Comparison of ENCODE assay signal across 19 cellular contexts in genomic region chr10:131396108-131397010, GRCh38.
DNase-seq lines count a peak whose midpoint lies in the region; ATAC-seq and TF ChIP-seq lines count a peak whose summit lies in the region.
"Had no signal": no experiment of that assay in that cellular context is flagged by ENCODE, and none has a peak within 500 bp of the region (broad histone marks: within the 10 kb centered on the region; RNA-seq: fewer than 3 reads in every experiment).

No MANE protein-coding gene starts in this region.

- H3K9ac ChIP-seq in mesendoderm (ENCODE audit: low read length): no peak overlapping the region

- no peak overlapping the region for H3K56ac ChIP-seq in mesendoderm (ENCODE audit: low read length)

- H3K27ac Mint-ChIP-seq in type B pancreatic cell: no peak overlapping the region
- H3K27ac Mint-ChIP-seq: activated CD8-positive, alpha-beta T cell treated with anti-CD3 and anti-CD28 coated beads for 36 hours; activated naive CD8-positive, alpha-beta T cell treated with anti-CD3 and anti-CD28 coated beads, Interleukin-2, amount 10 ng/mL, durations not matched to agents 7 days and 5 days had no signal

- H3K18ac ChIP-seq in mesendoderm (ENCODE audit: low read length): no peak overlapping the region

- WGBS in mesendoderm (ENCODE audit: extremely low coverage, insufficient coverage, low lambda C conversion rate): no CpG with 5 or more reads among the region's 19 CpGs

- H2BK15ac ChIP-seq in mesendoderm (replicated peaks; ENCODE audit: low read depth): no peak overlapping the region

- H3K36me3 ChIP-seq in WERI-Rb-1 (no peaks in the 10 kb centered on the region), mesendoderm (ENCODE audit: control insufficient read depth, insufficient read depth, low read length) (no peaks in the 10 kb centered on the region)
- H3K36me3 ChIP-seq: prostate gland, spleen, suprapubic skin had no signal

- no peak overlapping the region for H3K27ac ChIP-seq in WERI-Rb-1
- no peak overlapping the region for H3K27ac ChIP-seq in mesendoderm (ENCODE audit: low read depth, low read length)
- H3K27ac ChIP-seq: 22Rv1, epithelial cell of prostate, prostate gland, spleen, suprapubic skin had no signal

- TF ChIP-seq CTCF in WERI-Rb-1 (IDR thresholded peaks at IDR 0.05; ENCODE audit: low read depth, low read length) (peak; percentile 59), type B pancreatic cell (conservative IDR thresholded peaks at IDR 0.05) (peak; percentile 53)

- peak; percentile 33 for DNase-seq in NCI-H510A treated with DMSO at 0.1 percent for 48 hours (lab: John Stamatoyannopoulos, UW)
- no peak for DNase-seq in NCI-H510A (lab: John Stamatoyannopoulos, UW)
- peak; percentile 31 for DNase-seq in WERI-Rb-1
- peak; percentile 45 for DNase-seq in mesendoderm
- DNase-seq in type B pancreatic cell (ENCODE audit: extremely low spot score, unreplicated experiment): no peak
- no peak for DNase-seq in SHP77 treated with DMSO at 0.1 percent for 48 hours (lab: John Stamatoyannopoulos, UW)
- DNase-seq in nucleus accumbens (lab: John Stamatoyannopoulos, UW): no peak
- DNase-seq: activated CD8-positive, alpha-beta T cell treated with anti-CD3 and anti-CD28 coated beads for 36 hours; activated naive CD8-positive, alpha-beta T cell treated with anti-CD3 and anti-CD28 coated beads, Interleukin-2, amount 10 ng/mL, durations not matched to agents 7 days and 5 days; dermis blood vessel endothelial cell; GF-D8; spleen; T-helper 1 cell had no signal

- no peaks in the 10 kb centered on the region for H3K79me1 ChIP-seq in mesendoderm (ENCODE audit: low read length)

- no peak overlapping the region for H2BK120ac ChIP-seq in mesendoderm (ENCODE audit: low read depth, low read length)

- no peaks in the 10 kb centered on the region for H3K36me3 Mint-ChIP-seq in type B pancreatic cell
- H3K36me3 Mint-ChIP-seq: activated naive CD8-positive, alpha-beta T cell treated with anti-CD3 and anti-CD28 coated beads, Interleukin-2, amount 10 ng/mL, durations not matched to agents 7 days and 5 days had no signal

- H3K79me2 ChIP-seq in mesendoderm (ENCODE audit: control insufficient read depth, insufficient read depth, low read length): no peaks in the 10 kb centered on the region

- ATAC-seq in GM18520 (IDR thresholded peaks at IDR 0.05; ENCODE audit: unreplicated experiment): no peak
- ATAC-seq: activated CD8-positive, alpha-beta T cell treated with anti-CD3 and anti-CD28 coated beads for 36 hours; GM12878 had no signal

- no peaks in the 10 kb centered on the region for H3K9me3 ChIP-seq in WERI-Rb-1 (ENCODE audit: severe bottlenecking)
- H3K9me3 ChIP-seq: prostate gland, spleen, suprapubic skin had no signal

- no peak overlapping the region for H2BK5ac ChIP-seq in mesendoderm (ENCODE audit: low read length)

- H4K5ac ChIP-seq in mesendoderm (ENCODE audit: low read length): no peak overlapping the region

- peaks cover 19% of the 10 kb centered on the region for H3K4me1 Mint-ChIP-seq in type B pancreatic cell (ENCODE audit: unreplicated experiment)
- H3K4me1 Mint-ChIP-seq: activated naive CD8-positive, alpha-beta T cell treated with anti-CD3 and anti-CD28 coated beads, Interleukin-2, amount 10 ng/mL, durations not matched to agents 7 days and 5 days had no signal

- H3K27me3 Mint-ChIP-seq in type B pancreatic cell: peaks cover 41% of the 10 kb centered on the region
- H3K27me3 Mint-ChIP-seq: activated CD8-positive, alpha-beta T cell treated with anti-CD3 and anti-CD28 coated beads for 36 hours had no signal

- H3K4me1 ChIP-seq in mesendoderm (ENCODE audit: control insufficient read depth, low read depth, low read length): no peaks in the 10 kb centered on the region
- H3K4me1 ChIP-seq: prostate gland, spleen, suprapubic skin had no signal

- H3K4me3 ChIP-seq in WERI-Rb-1 (ENCODE audit: low read depth, low read length) (no peak overlapping the region), mesendoderm (ENCODE audit: low read length) (no peak overlapping the region)
- H3K4me3 ChIP-seq: GM12878, prostate gland, spleen, suprapubic skin had no signal

- H3K23ac ChIP-seq in mesendoderm (ENCODE audit: low read length): no peak overlapping the region

- H3K9me3 Mint-ChIP-seq in type B pancreatic cell: no peaks in the 10 kb centered on the region
- H3K9me3 Mint-ChIP-seq: activated CD8-positive, alpha-beta T cell treated with anti-CD3 and anti-CD28 coated beads for 36 hours; activated naive CD8-positive, alpha-beta T cell treated with anti-CD3 and anti-CD28 coated beads, Interleukin-2, amount 10 ng/mL, durations not matched to agents 7 days and 5 days had no signal

- H3K4me3 Mint-ChIP-seq in type B pancreatic cell: no peak overlapping the region
- H3K4me3 Mint-ChIP-seq: activated CD8-positive, alpha-beta T cell treated with anti-CD3 and anti-CD28 coated beads for 36 hours; activated naive CD8-positive, alpha-beta T cell treated with anti-CD3 and anti-CD28 coated beads, Interleukin-2, amount 10 ng/mL, durations not matched to agents 7 days and 5 days had no signal

- H3K4ac ChIP-seq in mesendoderm (ENCODE audit: low read depth, low read length): no peak overlapping the region

- no peak overlapping the region for H3K4me2 ChIP-seq in mesendoderm (ENCODE audit: low read length)

- H2AK5ac ChIP-seq in mesendoderm (ENCODE audit: low read length): no peak overlapping the region

- H4K8ac ChIP-seq in mesendoderm (ENCODE audit: low read depth, low read length): no peak overlapping the region

- H3K27me3 ChIP-seq in WERI-Rb-1 (ENCODE audit: insufficient read depth, low read depth, severe bottlenecking): no peaks in the 10 kb centered on the region
- no peaks in the 10 kb centered on the region for H3K27me3 ChIP-seq in mesendoderm (ENCODE audit: insufficient read depth, low read length, poor library complexity)

Comparison
In these comparisons a context has a peak if more than half of its experiments do, and no peak if none do; other contexts are left out.
1. DNase-seq: peak in NCI-H510A treated with DMSO at 0.1 percent for 48 hours (single experiment), WERI-Rb-1 (single experiment) and mesendoderm (single experiment); none in NCI-H510A (single experiment), type B pancreatic cell (single experiment), SHP77 treated with DMSO at 0.1 percent for 48 hours (single experiment) and nucleus accumbens (0 of 56).